ENCODE assay signal across 17 cellular contexts in the genomic region with DNA sequence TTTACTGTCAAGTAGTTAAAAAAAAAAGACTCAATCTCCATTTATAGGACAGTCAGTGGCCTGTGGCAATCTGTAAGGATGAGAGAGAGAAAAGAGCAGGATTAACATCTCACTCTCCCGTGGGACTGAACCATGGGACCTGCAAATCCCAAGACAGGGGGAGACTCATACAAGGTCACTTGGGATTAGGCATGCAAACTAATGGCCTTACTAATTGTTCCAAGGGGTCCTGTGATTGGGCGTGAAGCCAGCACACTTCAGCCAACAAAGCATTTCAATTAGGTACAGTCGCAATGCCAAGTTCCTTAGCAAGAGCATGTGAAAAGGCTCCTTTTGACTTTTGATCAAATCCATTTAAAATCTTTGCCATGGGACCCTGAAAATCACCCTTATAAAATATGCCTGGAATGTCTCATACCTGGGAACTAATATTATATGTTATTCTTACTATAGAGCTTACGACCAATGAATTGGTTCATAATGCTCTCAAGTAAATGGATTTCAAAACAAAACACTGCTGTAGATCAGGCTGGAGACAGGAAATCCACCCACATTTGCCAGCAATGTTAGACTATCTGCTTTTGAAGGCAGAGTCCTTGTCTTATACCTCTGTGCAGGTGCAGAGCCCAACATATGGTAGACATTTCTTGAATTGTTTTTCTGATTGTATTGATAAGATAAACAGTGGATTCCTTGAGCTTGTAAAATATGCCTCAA.
DNase-seq lines count a peak whose midpoint lies in the region; ATAC-seq and TF ChIP-seq lines count a peak whose summit lies in the region.
"Had no signal": no experiment of that assay in that cellular context is flagged by ENCODE, and none has a peak within 500 bp of the region (broad histone marks: within the 10 kb centered on the region; RNA-seq: fewer than 3 reads in every experiment).

No MANE protein-coding gene starts in this region.

- H3K27ac Mint-ChIP-seq in naive thymus-derived CD4-positive, alpha-beta T cell = peak overlapping the region in 4 of 9 donors; percentile 25 to 59 (median 42)
- no peak overlapping the region for H3K27ac Mint-ChIP-seq in MCF 10A (ENCODE audit: low read depth, unreplicated experiment)
- H3K27ac Mint-ChIP-seq: activated T-helper 17 cell treated with anti-CD3 and anti-CD28 coated beads, Interleukin-2, amount 50 U/mL, for 72 hours; T-helper 17 cell had no signal

- H3K9me3 ChIP-seq in A673 (ENCODE audit: low read depth, low read length, poor library complexity, severe bottlenecking) (no peaks in the 10 kb centered on the region), HUES64 (ENCODE audit: insufficient read depth, low read depth, low read length) (no peaks in the 10 kb centered on the region)
- H3K9me3 ChIP-seq in naive thymus-derived CD4-positive, alpha-beta T cell (ENCODE audit: control insufficient read depth in 2 of 3, low read length in 3 of 3) = no peaks in the 10 kb centered on the region
- H3K9me3 ChIP-seq: left lung had no signal

- H3K27ac ChIP-seq in A673 (ENCODE audit: low read depth, low read length, poor library complexity, severe bottlenecking) = no peak overlapping the region
- 0 out of 2 replicates have a peak overlapping the region, but pooled peaks have one; percentile 24 for H3K27ac ChIP-seq in HUES64 (ENCODE audit: low read depth, low read length)
- H3K27ac ChIP-seq in caudate nucleus (ENCODE audit: low read depth, low read length) = peak overlapping the region; percentile 74
- no peak overlapping the region for H3K27ac ChIP-seq in naive thymus-derived CD4-positive, alpha-beta T cell (ENCODE audit: low read depth, low read length)
- no peak overlapping the region for H3K27ac ChIP-seq in brain microvascular endothelial cell
- H3K27ac ChIP-seq: left lung had no signal

- POLR2A ChIA-PET in A673 (lab: Charles Lee; ENCODE audit: low non-redundant PET) (no interaction called here), MCF 10A (lab: Yijun Ruan, JAX) (interaction anchor here (1.0 kb wide), 1 partner anchor 32 kb away, joined by 3 read pairs; no protein-coding TSS in a partner anchor)
- POLR2A ChIA-PET in naive thymus-derived CD4-positive, alpha-beta T cell (lab: Charles Lee) = interaction anchor here (0.6 kb wide), 1 partner anchor 417 kb away, joined by 5 read pairs; no protein-coding TSS in a partner anchor

- H3K9ac ChIP-seq in HUES64 (ENCODE audit: low read depth, low read length) = no peak overlapping the region

- no peak for ATAC-seq in naive thymus-derived CD4-positive, alpha-beta T cell
- no peak for ATAC-seq in HG02678 (IDR thresholded peaks at IDR 0.05; ENCODE audit: unreplicated experiment)
- ATAC-seq: activated T-helper 17 cell treated with anti-CD3 and anti-CD28 coated beads, Interleukin-2, amount 50 U/mL, for 72 hours; HCT116; left lung; naive thymus-derived CD8-positive, alpha-beta T cell; stimulated activated naive CD8-positive, alpha-beta T cell treated with anti-CD3 and anti-CD28 coated beads, Interleukin-15, Interleukin-2, amounts not matched to agents 100 U/mL and 50 U/mL, for 24 hours; T-helper 17 cell had no signal

- in situ Hi-C loops in brain microvascular endothelial cell (cut with HindIII; ENCODE audit: low pct_ligation_motif_present, low sequenced_read_pairs) = no loop called here

- peak overlapping the region in 2 of 10 donors; percentile 5 to 45 for H3K4me3 Mint-ChIP-seq in naive thymus-derived CD4-positive, alpha-beta T cell
- H3K4me3 Mint-ChIP-seq in MCF 10A (ENCODE audit: unreplicated experiment) = no peak overlapping the region
- H3K4me3 Mint-ChIP-seq: activated T-helper 17 cell treated with anti-CD3 and anti-CD28 coated beads, Interleukin-2, amount 50 U/mL, for 72 hours; naive thymus-derived CD8-positive, alpha-beta T cell; T-helper 17 cell had no signal

- H3K4me1 ChIP-seq in A673 (ENCODE audit: insufficient read depth, low read length, poor library complexity, severe bottlenecking) (peaks cover 18% of the 10 kb centered on the region), HUES64 (ENCODE audit: insufficient read depth, low read length) (peaks cover 40% of the 10 kb centered on the region)
- no peaks in the 10 kb centered on the region for H3K4me1 ChIP-seq in naive thymus-derived CD4-positive, alpha-beta T cell (ENCODE audit: control insufficient read depth in 2 of 2, insufficient read depth in 2 of 2, low read length in 2 of 2)
- H3K4me1 ChIP-seq: left lung had no signal

- H3K36me3 ChIP-seq in A673 (ENCODE audit: insufficient read depth, low read length, poor library complexity, severe bottlenecking) (no peaks in the 10 kb centered on the region), HUES64 (ENCODE audit: insufficient read depth, low read length) (no peaks in the 10 kb centered on the region), brain microvascular endothelial cell (replicated peaks) (no peaks in the 10 kb centered on the region)
- no peaks in the 10 kb centered on the region for H3K36me3 ChIP-seq in naive thymus-derived CD4-positive, alpha-beta T cell (ENCODE audit: control insufficient read depth in 2 of 3, insufficient read depth in 3 of 3, low read length in 3 of 3)
- H3K36me3 ChIP-seq: left lung had no signal

- BruUV-seq in A673 (replicated peaks; lab: Mats Ljungman, UMichigan) (no TSS peak), MCF 10A (replicated peaks; lab: Mats Ljungman, UMichigan) (no TSS peak)

- peaks cover 0 to 4% (median 0%) of the 10 kb centered on the region in 5 donors for H3K27me3 Mint-ChIP-seq in naive thymus-derived CD4-positive, alpha-beta T cell
- H3K27me3 Mint-ChIP-seq in MCF 10A (ENCODE audit: insufficient read depth, unreplicated experiment) = no peaks in the 10 kb centered on the region
- H3K27me3 Mint-ChIP-seq: activated T-helper 17 cell treated with anti-CD3 and anti-CD28 coated beads, Interleukin-2, amount 50 U/mL, for 72 hours; T-helper 17 cell had no signal

- CTCF ChIA-PET in A673 (lab: Charles Lee) (interaction anchor here (0.7 kb wide), 1 partner anchor 163 kb away, joined by 3 read pairs; no protein-coding TSS in a partner anchor), MCF 10A (lab: Yijun Ruan, JAX) (interaction anchor here (0.7 to 1.6 kb wide), 7 partner anchors 12 to 418 kb away, joined by 3 to 11 read pairs (median 4); no protein-coding TSS in a partner anchor)
- CTCF ChIA-PET in naive thymus-derived CD4-positive, alpha-beta T cell (lab: Charles Lee) = interaction anchor here (0.7 to 1.0 kb wide), 2 partner anchors 190 to 418 kb away, joined by 3 to 4 read pairs; no protein-coding TSS in a partner anchor

- no peaks in the 10 kb centered on the region for H3K36me3 Mint-ChIP-seq in naive thymus-derived CD4-positive, alpha-beta T cell
- no peaks in the 10 kb centered on the region for H3K36me3 Mint-ChIP-seq in MCF 10A (ENCODE audit: insufficient read depth, unreplicated experiment)
- H3K36me3 Mint-ChIP-seq: naive thymus-derived CD8-positive, alpha-beta T cell had no signal

- peaks cover 0 to 2% (median 0%) of the 10 kb centered on the region in 11 donors for H3K9me3 Mint-ChIP-seq in naive thymus-derived CD4-positive, alpha-beta T cell
- no peaks in the 10 kb centered on the region for H3K9me3 Mint-ChIP-seq in MCF 10A (ENCODE audit: unreplicated experiment)
- H3K9me3 Mint-ChIP-seq: activated T-helper 17 cell treated with anti-CD3 and anti-CD28 coated beads, Interleukin-2, amount 50 U/mL, for 72 hours; naive thymus-derived CD8-positive, alpha-beta T cell had no signal

- peak; percentile 52 for DNase-seq in A673 (ENCODE audit: low spot score)
- peak in 28 of 61 donors; percentile 1 to 81 (median 16) for DNase-seq in caudate nucleus (lab: John Stamatoyannopoulos, UW)
- DNase-seq in naive thymus-derived CD4-positive, alpha-beta T cell = peak in 5 of 9 donors; percentile 5 to 25 (median 22)
- DNase-seq in GM03348 (ENCODE audit: low spot score) = no peak
- DNase-seq in brain microvascular endothelial cell = no peak
- DNase-seq in MCF 10A (ENCODE audit: unreplicated experiment) = no peak
- DNase-seq: activated CD8-positive, alpha-beta memory T cell treated with anti-CD3 and anti-CD28 coated beads for 24 hours; DMS79 treated with DMSO at 0.1 percent for 48 hours; left lung; naive thymus-derived CD8-positive, alpha-beta T cell; NCI-H446 treated with DMSO at 0.1 percent for 48 hours; stimulated activated naive CD8-positive, alpha-beta T cell treated with anti-CD3 and anti-CD28 coated beads, Interleukin-15, Interleukin-2, amounts not matched to agents 100 U/mL and 50 U/mL, for 24 hours; T-helper 17 cell had no signal

- intact Hi-C loops in A673 (cut with micrococcal nuclease; ENCODE audit: unreplicated experiment) = loop anchor here (2.0 to 10.0 kb wide), 5 partner anchors 183 to 524 kb away; no protein-coding TSS in a partner anchor
- intact Hi-C loops in naive thymus-derived CD4-positive, alpha-beta T cell (cut with micrococcal nuclease) = loop anchor here (2.0 to 10.0 kb wide), 4 partner anchors 263 to 511 kb away; no protein-coding TSS in a partner anchor
- intact Hi-C loops in MCF 10A (cut with micrococcal nuclease) = loop anchor here (2.0 kb wide), 1 partner anchor 185 kb away; no protein-coding TSS in a partner anchor

- TF ChIP-seq CTCF in A673 (conservative IDR thresholded peaks at IDR 0.05; ENCODE audit: low read depth, low read length) = no peak
- TF ChIP-seq CTCF in brain microvascular endothelial cell (IDR thresholded peaks at IDR 0.05; ENCODE audit: low read depth, low read length, missing control alignments) = no peak
- no peak for TF ChIP-seq CTCF in MCF 10A (IDR thresholded peaks at IDR 0.05; ENCODE audit: unreplicated experiment)

- peaks cover 0 to 34% (median 26%) of the 10 kb centered on the region in 7 donors for H3K4me1 Mint-ChIP-seq in naive thymus-derived CD4-positive, alpha-beta T cell
- H3K4me1 Mint-ChIP-seq in MCF 10A (ENCODE audit: insufficient read depth, unreplicated experiment) = no peaks in the 10 kb centered on the region
- H3K4me1 Mint-ChIP-seq: activated T-helper 17 cell treated with anti-CD3 and anti-CD28 coated beads, Interleukin-2, amount 50 U/mL, for 72 hours; T-helper 17 cell had no signal

- no peaks in the 10 kb centered on the region for H3K27me3 ChIP-seq in A673 (replicated peaks; ENCODE audit: insufficient read depth, low read depth, low read length, poor library complexity)
- no peaks in the 10 kb centered on the region for H3K27me3 ChIP-seq in HUES64 (ENCODE audit: insufficient read depth, low read length)
- H3K27me3 ChIP-seq in naive thymus-derived CD4-positive, alpha-beta T cell (ENCODE audit: control insufficient read depth in 2 of 2, insufficient read depth in 2 of 2, low read length in 2 of 2) = no peaks in the 10 kb centered on the region
- H3K27me3 ChIP-seq in brain microvascular endothelial cell (replicated peaks) = no peaks in the 10 kb centered on the region
- H3K27me3 ChIP-seq: left lung had no signal

- 74% methylated on average over 4 of the region's 4 CpGs for WGBS in HUES64

- H3K4me3 ChIP-seq in A673 (ENCODE audit: low read depth, low read length, poor library complexity, severe bottlenecking) (no peak overlapping the region), HUES64 (ENCODE audit: low read length) (no peak overlapping the region), brain microvascular endothelial cell (ENCODE audit: low read depth, low read length) (no peak overlapping the region)
- H3K4me3 ChIP-seq in naive thymus-derived CD4-positive, alpha-beta T cell (ENCODE audit: low read length) = no peak overlapping the region
- H3K4me3 ChIP-seq: left lung had no signal

Comparison
In these comparisons a context has a peak if more than half of its experiments do, and no peak if none do; other contexts are left out.
1. DNase-seq: peak in A673 (single experiment) and naive thymus-derived CD4-positive, alpha-beta T cell (5 of 9); none in GM03348 (single experiment), brain microvascular endothelial cell (single experiment) and MCF 10A (single experiment).
2. H3K27ac ChIP-seq: peak in HUES64 (single experiment) and caudate nucleus (single experiment); none in A673 (single experiment), naive thymus-derived CD4-positive, alpha-beta T cell (single experiment) and brain microvascular endothelial cell (single experiment).